Comparison of ENCODE assay signal across 17 cellular contexts in genomic region chr18:60060578-60060977, GRCh38.
"Had no signal": no experiment of that assay in that cellular context is flagged by ENCODE, and none has a peak within 500 bp of the region (broad histone marks: within the 10 kb centered on the region; RNA-seq: fewer than 3 reads in every experiment).

No MANE protein-coding gene starts in this region.

- H3K9me3 ChIP-seq: body of pancreas, sigmoid colon, suprapubic skin, upper lobe of right lung had no signal

- H3K4me1 ChIP-seq: body of pancreas, left ventricle myocardium inferior, suprapubic skin, upper lobe of right lung had no signal

- H3K4me3 ChIP-seq: body of pancreas, left ventricle myocardium inferior, sigmoid colon, suprapubic skin, upper lobe of right lung had no signal

- H3K27ac ChIP-seq: body of pancreas, left ventricle myocardium inferior, suprapubic skin, upper lobe of right lung had no signal

- DNase-seq: activated CD4-positive, alpha-beta T cell treated with anti-CD3 and anti-CD28 coated beads for 4 hours; activated naive CD4-positive, alpha-beta T cell treated with anti-CD3 and anti-CD28 coated beads, Interleukin-2, amount 10 ng/mL, durations not matched to agents 7 days and 5 days; body of pancreas; cerebellar nuclear complex; dermis blood vessel endothelial cell; head of caudate nucleus; left ventricle myocardium inferior; mesenchymal stem cell; nephron progenitor cell; sigmoid colon; stimulated activated CD4-positive, alpha-beta T cell treated with anti-CD3 and anti-CD28 coated beads, Interleukin-12 subunit alpha, Interleukin-12 subunit beta, amount 100 ng/mL, for 4 hours; stimulated activated CD4-positive, alpha-beta T cell treated with anti-CD3 and anti-CD28 coated beads, Interleukin-2, amount 100 ng/mL, for 48 hours; stimulated activated naive CD8-positive, alpha-beta T cell treated with anti-CD3 and anti-CD28 coated beads, Interleukin-15, Interleukin-2, amounts not matched to agents 100 U/mL and 50 U/mL, for 24 hours; T-cell; T1000; upper lobe of right lung had no signal

- H3K27me3 ChIP-seq: body of pancreas, sigmoid colon, upper lobe of right lung had no signal

- H3K36me3 ChIP-seq: left ventricle myocardium inferior, sigmoid colon, suprapubic skin, upper lobe of right lung had no signal
